12 cellular contexts compared by ENCODE assay signal in the genomic region with DNA sequence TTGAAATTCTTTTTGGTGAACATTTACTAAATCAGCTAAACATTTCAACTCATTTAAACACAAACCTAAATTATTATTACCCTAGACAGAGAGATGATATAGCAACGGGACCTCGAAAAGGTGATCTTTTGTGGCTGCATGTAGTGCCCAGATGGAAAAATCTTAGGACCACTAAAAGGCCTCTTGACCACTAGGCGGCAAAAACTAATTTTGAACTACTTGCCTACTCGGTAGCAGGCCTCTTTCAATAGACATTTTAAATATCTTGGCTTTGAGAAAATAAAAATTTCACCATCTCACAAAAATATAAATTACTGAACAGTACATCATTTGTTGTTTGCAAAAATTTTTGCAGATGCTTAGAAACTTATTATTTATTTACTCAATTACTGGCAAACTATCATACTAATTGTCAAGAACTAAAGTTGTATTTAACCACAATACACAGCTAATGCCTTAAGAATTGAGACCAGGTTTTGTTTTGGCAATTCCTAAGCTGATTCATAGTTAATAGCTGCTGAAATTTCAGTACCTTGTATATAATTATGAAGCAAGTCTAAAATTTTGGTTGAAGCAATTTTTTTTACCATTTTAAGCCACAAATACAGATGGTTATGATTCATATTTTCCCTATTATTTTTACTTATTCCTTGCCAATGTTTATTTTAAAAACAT. TPM values are rescaled to one million over a fixed set of nuclear protein-coding genes. Genes with fewer than 3 reads are reported as not detected.
DNase-seq lines count a peak whose midpoint lies in the region; ATAC-seq and TF ChIP-seq lines count a peak whose summit lies in the region.
"Had no signal": no experiment of that assay in that cellular context is flagged by ENCODE, and none has a peak within 500 bp of the region (broad histone marks: within the 10 kb centered on the region; RNA-seq: fewer than 3 reads in every experiment).

No MANE protein-coding gene starts in this region.

- H3K4me3 Mint-ChIP-seq in stimulated activated naive B cell treated with anti-CD40 and anti-IgM and Interleukin-4, amounts not matched to agents 10 μg/mL and 1 μg/mL and 100 μg/mL, for 72 hours: no peak overlapping the region
- H3K4me3 Mint-ChIP-seq: activated CD4-positive, alpha-beta T cell treated with anti-CD3 and anti-CD28 coated beads for 36 hours; dendritic cell treated with granulocyte-macrophage colony-stimulating factor and Interleukin-4, amounts not matched to agents 40 ng/mL and 50 ng/mL, for 4 days had no signal

- peaks cover 13% of the 10 kb centered on the region for H3K4me1 ChIP-seq in cardiac muscle cell (ENCODE audit: low read depth)

- H3K4me3 ChIP-seq in cardiac muscle cell: no peak overlapping the region
- H3K4me3 ChIP-seq in astrocyte of the cerebellum (ENCODE audit: low read depth, low read length): no peak overlapping the region
- H3K4me3 ChIP-seq in kidney epithelial cell (ENCODE audit: low read depth, low read length): no peak overlapping the region

- ATAC-seq in Right ventricle myocardium inferior: no peak
- no peak for ATAC-seq in stimulated activated naive B cell treated with anti-CD40 and anti-IgM and Interleukin-4, amounts not matched to agents 10 μg/mL and 1 μg/mL and 100 μg/mL, for 72 hours (replicated peaks)
- ATAC-seq: activated CD4-positive, alpha-beta T cell treated with anti-CD3 and anti-CD28 coated beads for 36 hours had no signal

- peak; percentile 23 to 77 for DNase-seq in cardiac muscle cell (ENCODE audit: low read depth in 1 of 2, low spot score in 1 of 2)
- DNase-seq in Right ventricle myocardium inferior (ENCODE audit: missing footprints): no peak
- DNase-seq in astrocyte of the cerebellum (ENCODE audit: low read depth): peak; percentile 29
- no peak for DNase-seq in kidney epithelial cell (ENCODE audit: low read depth)
- DNase-seq in NCI-H345 treated with DMSO at 0.1 percent for 48 hours (lab: John Stamatoyannopoulos, UW; ENCODE audit: unreplicated experiment): no peak
- DNase-seq in NCI-H1694 (lab: John Stamatoyannopoulos, UW): no peak
- DNase-seq in SHP77 treated with DMSO at 0.1 percent for 48 hours (lab: John Stamatoyannopoulos, UW): no peak
- DNase-seq in stimulated activated naive B cell treated with anti-CD40 and anti-IgM and Interleukin-4, amounts not matched to agents 10 μg/mL and 1 μg/mL and 100 μg/mL, for 72 hours: no peak
- DNase-seq: activated CD4-positive, alpha-beta T cell treated with anti-CD3 and anti-CD28 coated beads for 36 hours had no signal

- H3K9me3 ChIP-seq in cardiac muscle cell (ENCODE audit: low read depth): no peaks in the 10 kb centered on the region
- H3K9me3 ChIP-seq: neutrophil had no signal

- H3K36me3 Mint-ChIP-seq in stimulated activated naive B cell treated with anti-CD40 and anti-IgM and Interleukin-4, amounts not matched to agents 10 μg/mL and 1 μg/mL and 100 μg/mL, for 72 hours: no peaks in the 10 kb centered on the region

- H3K27me3 ChIP-seq in cardiac muscle cell: no peaks in the 10 kb centered on the region
- H3K27me3 ChIP-seq in kidney epithelial cell (ENCODE audit: control insufficient read depth, insufficient read depth, low read length): no peaks in the 10 kb centered on the region
- H3K27me3 ChIP-seq: neutrophil had no signal

- peak; percentile 57 for TF ChIP-seq CTCF in cardiac muscle cell (IDR thresholded peaks at IDR 0.05; ENCODE audit: low read depth, low read length)
- TF ChIP-seq CTCF in astrocyte of the cerebellum (IDR thresholded peaks at IDR 0.05; ENCODE audit: low read depth, low read length, missing control alignments): peak; percentile 39
- peak; percentile 67 for TF ChIP-seq CTCF in kidney epithelial cell (IDR thresholded peaks at IDR 0.05; ENCODE audit: insufficient read depth, low read length, poor library complexity, severe bottlenecking)

- no peaks in the 10 kb centered on the region for H3K9me3 Mint-ChIP-seq in stimulated activated naive B cell treated with anti-CD40 and anti-IgM and Interleukin-4, amounts not matched to agents 10 μg/mL and 1 μg/mL and 100 μg/mL, for 72 hours
- H3K9me3 Mint-ChIP-seq: dendritic cell treated with granulocyte-macrophage colony-stimulating factor and Interleukin-4, amounts not matched to agents 40 ng/mL and 50 ng/mL, for 4 days had no signal

- no peak overlapping the region for H3K27ac ChIP-seq in cardiac muscle cell
- H3K27ac ChIP-seq: C4-2B, neutrophil had no signal

- in situ Hi-C loops in astrocyte of the cerebellum (cut with HindIII; ENCODE audit: low sequenced_read_pairs): no loop called here

- no peak overlapping the region for H3K27ac Mint-ChIP-seq in stimulated activated naive B cell treated with anti-CD40 and anti-IgM and Interleukin-4, amounts not matched to agents 10 μg/mL and 1 μg/mL and 100 μg/mL, for 72 hours
- H3K27ac Mint-ChIP-seq: activated CD4-positive, alpha-beta T cell treated with anti-CD3 and anti-CD28 coated beads for 36 hours; dendritic cell treated with granulocyte-macrophage colony-stimulating factor and Interleukin-4, amounts not matched to agents 40 ng/mL and 50 ng/mL, for 4 days had no signal

- intact Hi-C loops in Right ventricle myocardium inferior (cut with DNase I): loop anchor here (2.0 kb wide), 1 partner anchor 459 kb away; no protein-coding TSS in a partner anchor

- no peaks in the 10 kb centered on the region for H3K27me3 Mint-ChIP-seq in stimulated activated naive B cell treated with anti-CD40 and anti-IgM and Interleukin-4, amounts not matched to agents 10 μg/mL and 1 μg/mL and 100 μg/mL, for 72 hours
- H3K27me3 Mint-ChIP-seq: activated CD4-positive, alpha-beta T cell treated with anti-CD3 and anti-CD28 coated beads for 36 hours; dendritic cell treated with granulocyte-macrophage colony-stimulating factor and Interleukin-4, amounts not matched to agents 40 ng/mL and 50 ng/mL, for 4 days had no signal

- H3K4me1 Mint-ChIP-seq in stimulated activated naive B cell treated with anti-CD40 and anti-IgM and Interleukin-4, amounts not matched to agents 10 μg/mL and 1 μg/mL and 100 μg/mL, for 72 hours: peaks cover 0 to 6% of the 10 kb centered on the region in 2 donors

- H3K36me3 ChIP-seq in cardiac muscle cell (no peaks in the 10 kb centered on the region), kidney epithelial cell (ENCODE audit: control insufficient read depth, insufficient read depth, low read length) (no peaks in the 10 kb centered on the region)
- H3K36me3 ChIP-seq: neutrophil had no signal

RNA-seq across cellular contexts. Expression of a gene that starts 9.4 kb away (rescaled TPM):
- total RNA-seq in cardiac muscle cell (155 and 216 TPM in 2 replicates), Right ventricle myocardium inferior (72.7 TPM), kidney epithelial cell (13.4 and 14.5 TPM in 2 replicates)
- polyA plus RNA-seq in cardiac muscle cell: 107 and 159 TPM in 2 replicates

Comparison
In these comparisons a context has a peak if more than half of its experiments do, and no peak if none do; other contexts are left out.
1. DNase-seq: peak in cardiac muscle cell (2 of 2) and astrocyte of the cerebellum (single experiment); none in Right ventricle myocardium inferior (single experiment), kidney epithelial cell (single experiment), NCI-H345 treated with DMSO at 0.1 percent for 48 hours (single experiment), NCI-H1694 (single experiment), SHP77 treated with DMSO at 0.1 percent for 48 hours (single experiment) and stimulated activated naive B cell treated with anti-CD40 and anti-IgM and Interleukin-4, amounts not matched to agents 10 μg/mL and 1 μg/mL and 100 μg/mL, for 72 hours (single experiment).
2. Peak in every context shown above with its lines, with median percentiles within 50 percentile points of each other: CTCF ChIP-seq.